ENCODE assay signal across 8 cellular contexts in genomic region chr5:72847989-72848473, GRCh38. TPM values are rescaled to one million over a fixed set of nuclear protein-coding genes. Genes with fewer than 3 reads are reported as not detected.
A peak's percentile ranks its signal among the peaks of the same experiment; 100 is the strongest.
DNase-seq lines count a peak whose midpoint lies in the region; ATAC-seq lines count a peak whose summit lies in the region.

No MANE protein-coding gene starts in this region.

- peaks cover 44% of the 10 kb centered on the region for H3K4me1 ChIP-seq in CD4-positive, CD25-positive, alpha-beta regulatory T cell (ENCODE audit: control insufficient read depth, insufficient read depth, low read length, poor library complexity, severe bottlenecking)

- peak overlapping the region; percentile 95 to 98 (median 98) for H3K4me3 Mint-ChIP-seq in CD4-positive, CD25-positive, alpha-beta regulatory T cell

- no peaks in the 10 kb centered on the region for H3K36me3 ChIP-seq in CD4-positive, CD25-positive, alpha-beta regulatory T cell (ENCODE audit: control insufficient read depth, insufficient read depth, low read length)

- peaks cover 25% of the 10 kb centered on the region for H3K27me3 Mint-ChIP-seq in CD4-positive, CD25-positive, alpha-beta regulatory T cell

- H3K4me1 Mint-ChIP-seq in CD4-positive, CD25-positive, alpha-beta regulatory T cell: peaks cover 33 to 60% (median 50%) of the 10 kb centered on the region in 4 donors

- H3K9me3 ChIP-seq in CD4-positive, CD25-positive, alpha-beta regulatory T cell (ENCODE audit: control insufficient read depth in 2 of 2, low read length in 2 of 2): no peaks in the 10 kb centered on the region

- H3K4me3 ChIP-seq in CD4-positive, CD25-positive, alpha-beta regulatory T cell (ENCODE audit: low read depth, low read length): peak overlapping the region; percentile 89

- ATAC-seq in CD4-positive, CD25-positive, alpha-beta regulatory T cell (ENCODE audit: low read depth in 2 of 2): peak; percentile 90 to 91
- ATAC-seq in GM19372 (IDR thresholded peaks at IDR 0.05; ENCODE audit: low read depth, unreplicated experiment) (peak; percentile 74), HG03521 (IDR thresholded peaks at IDR 0.05; ENCODE audit: unreplicated experiment) (peak; percentile 81)

- peaks cover 0 to 3% (median 0%) of the 10 kb centered on the region in 7 donors for H3K9me3 Mint-ChIP-seq in CD4-positive, CD25-positive, alpha-beta regulatory T cell

- H3K27ac ChIP-seq in CD4-positive, CD25-positive, alpha-beta regulatory T cell (ENCODE audit: insufficient read depth, low read length, poor library complexity, severe bottlenecking): peak overlapping the region; percentile 82

- no peaks in the 10 kb centered on the region for H3K27me3 ChIP-seq in CD4-positive, CD25-positive, alpha-beta regulatory T cell (ENCODE audit: control insufficient read depth, insufficient read depth, low read length)

- peaks cover 5% of the 10 kb centered on the region for H3K36me3 Mint-ChIP-seq in CD4-positive, CD25-positive, alpha-beta regulatory T cell

- peak overlapping the region; percentile 94 to 97 (median 96) for H3K27ac Mint-ChIP-seq in CD4-positive, CD25-positive, alpha-beta regulatory T cell

- peak; percentile 73 to 91 (median 86) for DNase-seq in CD4-positive, CD25-positive, alpha-beta regulatory T cell
- DNase-seq in NCI-H774 (lab: John Stamatoyannopoulos, UW) (peak; percentile 51), lung microvascular endothelial cell (ENCODE audit: low read depth in 2 of 2) (peak; percentile 92 to 94)
- peak; percentile 43 to 75 for DNase-seq in activated CD8-positive, alpha-beta memory T cell treated with anti-CD3 and anti-CD28 coated beads for 1 hour (ENCODE audit: extremely low read depth in 1 of 2, low read depth in 1 of 2)
- peak; percentile 64 for DNase-seq in effector CD8-positive, alpha-beta T cell (lab: John Stamatoyannopoulos, UW)
- DNase-seq in stimulated activated CD4-positive, alpha-beta T cell treated with anti-CD3 and anti-CD28 coated beads, TNF-alpha, amount 100 ng/mL, for 4 hours (ENCODE audit: low read depth in 3 of 3): peak; percentile 68 to 76 (median 71)

RNA-seq across cellular contexts. Expression of gene TNPO1, which starts 31.6 kb away (rescaled TPM):
- total RNA-seq in CD4-positive, CD25-positive, alpha-beta regulatory T cell: 71.0 TPM
- 10 to 100 TPM; 38.5 to 50.8 (median 42.2) TPM for polyA plus RNA-seq in CD4-positive, CD25-positive, alpha-beta regulatory T cell
- 212 and 217 TPM in 2 replicates for total RNA-seq in lung microvascular endothelial cell

Comparison
In these comparisons a context has a peak if more than half of its experiments do, and no peak if none do; other contexts are left out.
1. Peak in every context shown above with its lines: DNase-seq, ATAC-seq, H3K4me3 ChIP-seq and H3K27ac ChIP-seq.